In the genomic region with DNA sequence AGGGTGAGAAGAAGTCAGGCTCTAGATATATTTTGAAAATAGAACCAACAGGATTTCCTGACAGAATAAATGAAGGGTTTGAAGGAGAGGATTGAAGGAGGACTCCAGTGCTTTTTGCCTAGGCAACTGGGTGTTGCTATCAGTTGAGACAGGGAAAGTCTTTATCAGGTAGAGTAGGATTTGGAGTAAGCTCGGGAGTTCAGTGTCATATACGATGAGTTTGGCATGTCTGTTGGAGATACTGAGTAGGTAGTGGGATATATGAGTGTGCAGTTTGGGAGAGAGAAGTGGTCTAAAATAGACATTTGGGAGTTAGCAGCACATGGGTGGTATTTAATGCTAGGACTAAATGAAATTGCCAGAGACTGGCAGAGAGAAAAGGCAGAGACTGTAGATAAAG, we compare ENCODE assay signal across 1 cellular context.
TF ChIP-seq lines count a peak whose summit lies in the region.

No MANE protein-coding gene starts in this region.

TF ChIP-seq in K562, 482 proteins besides CTCF, POLR2A, EP300 and RAD21 (continues in another document):
- TF ChIP-seq TAF9B (IDR thresholded peaks at IDR 0.05; ENCODE audit: partially characterized antibody) (no peak), HMG20B (CRISPR knock-in tag; IDR thresholded peaks at IDR 0.05) (no peak), ILK (tag; IDR thresholded peaks at IDR 0.05; ENCODE audit: borderline replicate concordance, low read depth) (no peak), PTRF (tag; IDR thresholded peaks at IDR 0.05) (no peak), ZFP36 (IDR thresholded peaks at IDR 0.05; ENCODE audit: low read depth, low read length, partially characterized antibody) (no peak), TAF1 (IDR thresholded peaks at IDR 0.05; ENCODE audit: control insufficient read depth, extremely low read depth, insufficient read depth, low read length, severe bottlenecking) (no peak), MBD2 (IDR thresholded peaks at IDR 0.05; ENCODE audit: borderline replicate concordance, low read depth) (no peak), EGR1 (conservative IDR thresholded peaks at IDR 0.05) (no peak), CBX3 (IDR thresholded peaks at IDR 0.05; ENCODE audit: borderline replicate concordance in 1 of 2, low read length in 2 of 2) (no peak), TAL1 (IDR thresholded peaks at IDR 0.05) (peak; percentile 15; the same call in 1 of the 2 replicates), SRSF7 (optimal IDR thresholded peaks at IDR 0.05; ENCODE audit: low read depth, low read length) (no peak), SMAD4 (CRISPR knock-in tag; conservative IDR thresholded peaks at IDR 0.05) (no peak), LEF1 (IDR thresholded peaks at IDR 0.05) (no peak), TCF3 (CRISPR knock-in tag; IDR thresholded peaks at IDR 0.05) (peak; percentile 30; the same call in 1 of the 2 replicates), FOXJ2 (tag; IDR thresholded peaks at IDR 0.05) (no peak), GATA2 (CRISPR knock-in tag; IDR thresholded peaks at IDR 0.05) (no peak), ZNF124 (CRISPR knock-in tag; IDR thresholded peaks at IDR 0.05) (no peak), ZNF263 (CRISPR knock-in tag; IDR thresholded peaks at IDR 0.05; ENCODE audit: borderline replicate concordance) (no peak), RFX1 (IDR thresholded peaks at IDR 0.05) (peak; percentile 39; the same call in 1 of the 2 replicates), PYGO2 (tag; IDR thresholded peaks at IDR 0.05) (no peak), ZBED1 (IDR thresholded peaks at IDR 0.05) (no peak), STAT5B (CRISPR knock-in tag; IDR thresholded peaks at IDR 0.05) (no peak), FOXA3 (CRISPR knock-in tag; conservative IDR thresholded peaks at IDR 0.05 in 1 of 2, IDR thresholded peaks at IDR 0.05 in 1 of 2) (no peak), SETDB1 (IDR thresholded peaks at IDR 0.05; ENCODE audit: low read length) (no peak), RHOXF2B (CRISPR knock-in tag; conservative IDR thresholded peaks at IDR 0.05) (no peak), DPF2 (IDR thresholded peaks at IDR 0.05) (0 out of 2 replicates have a peak, but pooled peaks have one; percentile 19), YY1 (IDR thresholded peaks at IDR 0.05; ENCODE audit: borderline replicate concordance in 1 of 3, control insufficient read depth in 1 of 3, extremely low read depth in 1 of 3, insufficient read depth in 3 of 3, insufficient read length in 1 of 3, insufficient replicate concordance in 2 of 3, low read depth in 1 of 3, low read length in 2 of 3) (no peak), KLF6 (CRISPR knock-in tag; IDR thresholded peaks at IDR 0.05; ENCODE audit: borderline replicate concordance) (no peak), ZNF282 (CRISPR knock-in tag; IDR thresholded peaks at IDR 0.05) (no peak), SRF (CRISPR knock-in tag; IDR thresholded peaks at IDR 0.05) (no peak), ELF2 (CRISPR knock-in tag; IDR thresholded peaks at IDR 0.05) (no peak), CBX2 (IDR thresholded peaks at IDR 0.05; ENCODE audit: insufficient read depth, low read length, poor library complexity, severe bottlenecking) (no peak), ZNF165 (CRISPR knock-in tag; IDR thresholded peaks at IDR 0.05; ENCODE audit: borderline replicate concordance) (no peak), NCOR1 (IDR thresholded peaks at IDR 0.05) (peak; percentile 17; the same call in 1 of the 2 replicates), PPARD (CRISPR knock-in tag; IDR thresholded peaks at IDR 0.05) (no peak), TOE1 (IDR thresholded peaks at IDR 0.05; ENCODE audit: borderline replicate concordance) (no peak), TOE1 (CRISPR knock-in tag; IDR thresholded peaks at IDR 0.05; ENCODE audit: borderline replicate concordance, low read depth) (no peak), ARID1B (IDR thresholded peaks at IDR 0.05) (peak; percentile 56), FUS (optimal IDR thresholded peaks at IDR 0.05; ENCODE audit: low read depth, low read length) (no peak), DACH1 (IDR thresholded peaks at IDR 0.05; ENCODE audit: partially characterized antibody) (no peak), SMARCE1 (IDR thresholded peaks at IDR 0.05) (no peak), ZKSCAN1 (IDR thresholded peaks at IDR 0.05; ENCODE audit: low read depth, low read length) (no peak), CBFA2T3 (IDR thresholded peaks at IDR 0.05) (peak; percentile 76)
- TF ChIP-seq, protein P1, sequence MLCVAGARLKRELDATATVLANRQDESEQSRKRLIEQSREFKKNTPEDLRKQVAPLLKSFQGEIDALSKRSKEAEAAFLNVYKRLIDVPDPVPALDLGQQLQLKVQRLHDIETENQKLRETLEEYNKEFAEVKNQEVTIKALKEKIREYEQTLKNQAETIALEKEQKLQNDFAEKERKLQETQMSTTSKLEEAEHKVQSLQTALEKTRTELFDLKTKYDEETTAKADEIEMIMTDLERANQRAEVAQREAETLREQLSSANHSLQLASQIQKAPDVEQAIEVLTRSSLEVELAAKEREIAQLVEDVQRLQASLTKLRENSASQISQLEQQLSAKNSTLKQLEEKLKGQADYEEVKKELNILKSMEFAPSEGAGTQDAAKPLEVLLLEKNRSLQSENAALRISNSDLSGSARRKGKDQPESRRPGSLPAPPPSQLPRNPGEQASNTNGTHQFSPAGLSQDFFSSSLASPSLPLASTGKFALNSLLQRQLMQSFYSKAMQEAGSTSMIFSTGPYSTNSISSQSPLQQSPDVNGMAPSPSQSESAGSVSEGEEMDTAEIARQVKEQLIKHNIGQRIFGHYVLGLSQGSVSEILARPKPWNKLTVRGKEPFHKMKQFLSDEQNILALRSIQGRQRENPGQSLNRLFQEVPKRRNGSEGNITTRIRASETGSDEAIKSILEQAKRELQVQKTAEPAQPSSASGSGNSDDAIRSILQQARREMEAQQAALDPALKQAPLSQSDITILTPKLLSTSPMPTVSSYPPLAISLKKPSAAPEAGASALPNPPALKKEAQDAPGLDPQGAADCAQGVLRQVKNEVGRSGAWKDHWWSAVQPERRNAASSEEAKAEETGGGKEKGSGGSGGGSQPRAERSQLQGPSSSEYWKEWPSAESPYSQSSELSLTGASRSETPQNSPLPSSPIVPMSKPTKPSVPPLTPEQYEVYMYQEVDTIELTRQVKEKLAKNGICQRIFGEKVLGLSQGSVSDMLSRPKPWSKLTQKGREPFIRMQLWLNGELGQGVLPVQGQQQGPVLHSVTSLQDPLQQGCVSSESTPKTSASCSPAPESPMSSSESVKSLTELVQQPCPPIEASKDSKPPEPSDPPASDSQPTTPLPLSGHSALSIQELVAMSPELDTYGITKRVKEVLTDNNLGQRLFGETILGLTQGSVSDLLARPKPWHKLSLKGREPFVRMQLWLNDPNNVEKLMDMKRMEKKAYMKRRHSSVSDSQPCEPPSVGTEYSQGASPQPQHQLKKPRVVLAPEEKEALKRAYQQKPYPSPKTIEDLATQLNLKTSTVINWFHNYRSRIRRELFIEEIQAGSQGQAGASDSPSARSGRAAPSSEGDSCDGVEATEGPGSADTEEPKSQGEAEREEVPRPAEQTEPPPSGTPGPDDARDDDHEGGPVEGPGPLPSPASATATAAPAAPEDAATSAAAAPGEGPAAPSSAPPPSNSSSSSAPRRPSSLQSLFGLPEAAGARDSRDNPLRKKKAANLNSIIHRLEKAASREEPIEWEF (CRISPR knock-in tag; IDR thresholded peaks at IDR 0.05) = no peak
- TF ChIP-seq, protein P2, sequence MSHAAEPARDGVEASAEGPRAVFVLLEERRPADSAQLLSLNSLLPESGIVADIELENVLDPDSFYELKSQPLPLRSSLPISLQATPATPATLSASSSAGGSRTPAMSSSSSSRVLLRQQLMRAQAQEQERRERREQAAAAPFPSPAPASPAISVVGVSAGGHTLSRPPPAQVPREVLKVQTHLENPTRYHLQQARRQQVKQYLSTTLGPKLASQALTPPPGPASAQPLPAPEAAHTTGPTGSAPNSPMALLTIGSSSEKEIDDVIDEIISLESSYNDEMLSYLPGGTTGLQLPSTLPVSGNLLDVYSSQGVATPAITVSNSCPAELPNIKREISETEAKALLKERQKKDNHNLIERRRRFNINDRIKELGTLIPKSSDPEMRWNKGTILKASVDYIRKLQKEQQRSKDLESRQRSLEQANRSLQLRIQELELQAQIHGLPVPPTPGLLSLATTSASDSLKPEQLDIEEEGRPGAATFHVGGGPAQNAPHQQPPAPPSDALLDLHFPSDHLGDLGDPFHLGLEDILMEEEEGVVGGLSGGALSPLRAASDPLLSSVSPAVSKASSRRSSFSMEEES (CRISPR knock-in tag; IDR thresholded peaks at IDR 0.05) = no peak
- TF ChIP-seq, protein P3, sequence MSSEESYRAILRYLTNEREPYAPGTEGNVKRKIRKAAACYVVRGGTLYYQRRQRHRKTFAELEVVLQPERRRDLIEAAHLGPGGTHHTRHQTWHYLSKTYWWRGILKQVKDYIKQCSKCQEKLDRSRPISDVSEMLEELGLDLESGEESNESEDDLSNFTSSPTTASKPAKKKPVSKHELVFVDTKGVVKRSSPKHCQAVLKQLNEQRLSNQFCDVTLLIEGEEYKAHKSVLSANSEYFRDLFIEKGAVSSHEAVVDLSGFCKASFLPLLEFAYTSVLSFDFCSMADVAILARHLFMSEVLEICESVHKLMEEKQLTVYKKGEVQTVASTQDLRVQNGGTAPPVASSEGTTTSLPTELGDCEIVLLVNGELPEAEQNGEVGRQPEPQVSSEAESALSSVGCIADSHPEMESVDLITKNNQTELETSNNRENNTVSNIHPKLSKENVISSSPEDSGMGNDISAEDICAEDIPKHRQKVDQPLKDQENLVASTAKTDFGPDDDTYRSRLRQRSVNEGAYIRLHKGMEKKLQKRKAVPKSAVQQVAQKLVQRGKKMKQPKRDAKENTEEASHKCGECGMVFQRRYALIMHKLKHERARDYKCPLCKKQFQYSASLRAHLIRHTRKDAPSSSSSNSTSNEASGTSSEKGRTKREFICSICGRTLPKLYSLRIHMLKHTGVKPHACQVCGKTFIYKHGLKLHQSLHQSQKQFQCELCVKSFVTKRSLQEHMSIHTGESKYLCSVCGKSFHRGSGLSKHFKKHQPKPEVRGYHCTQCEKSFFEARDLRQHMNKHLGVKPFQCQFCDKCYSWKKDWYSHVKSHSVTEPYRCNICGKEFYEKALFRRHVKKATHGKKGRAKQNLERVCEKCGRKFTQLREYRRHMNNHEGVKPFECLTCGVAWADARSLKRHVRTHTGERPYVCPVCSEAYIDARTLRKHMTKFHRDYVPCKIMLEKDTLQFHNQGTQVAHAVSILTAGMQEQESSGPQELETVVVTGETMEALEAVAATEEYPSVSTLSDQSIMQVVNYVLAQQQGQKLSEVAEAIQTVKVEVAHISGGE (CRISPR knock-in tag; IDR thresholded peaks at IDR 0.05) = no peak
- TF ChIP-seq, protein P4, sequence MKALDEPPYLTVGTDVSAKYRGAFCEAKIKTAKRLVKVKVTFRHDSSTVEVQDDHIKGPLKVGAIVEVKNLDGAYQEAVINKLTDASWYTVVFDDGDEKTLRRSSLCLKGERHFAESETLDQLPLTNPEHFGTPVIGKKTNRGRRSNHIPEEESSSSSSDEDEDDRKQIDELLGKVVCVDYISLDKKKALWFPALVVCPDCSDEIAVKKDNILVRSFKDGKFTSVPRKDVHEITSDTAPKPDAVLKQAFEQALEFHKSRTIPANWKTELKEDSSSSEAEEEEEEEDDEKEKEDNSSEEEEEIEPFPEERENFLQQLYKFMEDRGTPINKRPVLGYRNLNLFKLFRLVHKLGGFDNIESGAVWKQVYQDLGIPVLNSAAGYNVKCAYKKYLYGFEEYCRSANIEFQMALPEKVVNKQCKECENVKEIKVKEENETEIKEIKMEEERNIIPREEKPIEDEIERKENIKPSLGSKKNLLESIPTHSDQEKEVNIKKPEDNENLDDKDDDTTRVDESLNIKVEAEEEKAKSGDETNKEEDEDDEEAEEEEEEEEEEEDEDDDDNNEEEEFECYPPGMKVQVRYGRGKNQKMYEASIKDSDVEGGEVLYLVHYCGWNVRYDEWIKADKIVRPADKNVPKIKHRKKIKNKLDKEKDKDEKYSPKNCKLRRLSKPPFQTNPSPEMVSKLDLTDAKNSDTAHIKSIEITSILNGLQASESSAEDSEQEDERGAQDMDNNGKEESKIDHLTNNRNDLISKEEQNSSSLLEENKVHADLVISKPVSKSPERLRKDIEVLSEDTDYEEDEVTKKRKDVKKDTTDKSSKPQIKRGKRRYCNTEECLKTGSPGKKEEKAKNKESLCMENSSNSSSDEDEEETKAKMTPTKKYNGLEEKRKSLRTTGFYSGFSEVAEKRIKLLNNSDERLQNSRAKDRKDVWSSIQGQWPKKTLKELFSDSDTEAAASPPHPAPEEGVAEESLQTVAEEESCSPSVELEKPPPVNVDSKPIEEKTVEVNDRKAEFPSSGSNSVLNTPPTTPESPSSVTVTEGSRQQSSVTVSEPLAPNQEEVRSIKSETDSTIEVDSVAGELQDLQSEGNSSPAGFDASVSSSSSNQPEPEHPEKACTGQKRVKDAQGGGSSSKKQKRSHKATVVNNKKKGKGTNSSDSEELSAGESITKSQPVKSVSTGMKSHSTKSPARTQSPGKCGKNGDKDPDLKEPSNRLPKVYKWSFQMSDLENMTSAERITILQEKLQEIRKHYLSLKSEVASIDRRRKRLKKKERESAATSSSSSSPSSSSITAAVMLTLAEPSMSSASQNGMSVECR (CRISPR knock-in tag; IDR thresholded peaks at IDR 0.05) = no peak
- TF ChIP-seq, protein P5, sequence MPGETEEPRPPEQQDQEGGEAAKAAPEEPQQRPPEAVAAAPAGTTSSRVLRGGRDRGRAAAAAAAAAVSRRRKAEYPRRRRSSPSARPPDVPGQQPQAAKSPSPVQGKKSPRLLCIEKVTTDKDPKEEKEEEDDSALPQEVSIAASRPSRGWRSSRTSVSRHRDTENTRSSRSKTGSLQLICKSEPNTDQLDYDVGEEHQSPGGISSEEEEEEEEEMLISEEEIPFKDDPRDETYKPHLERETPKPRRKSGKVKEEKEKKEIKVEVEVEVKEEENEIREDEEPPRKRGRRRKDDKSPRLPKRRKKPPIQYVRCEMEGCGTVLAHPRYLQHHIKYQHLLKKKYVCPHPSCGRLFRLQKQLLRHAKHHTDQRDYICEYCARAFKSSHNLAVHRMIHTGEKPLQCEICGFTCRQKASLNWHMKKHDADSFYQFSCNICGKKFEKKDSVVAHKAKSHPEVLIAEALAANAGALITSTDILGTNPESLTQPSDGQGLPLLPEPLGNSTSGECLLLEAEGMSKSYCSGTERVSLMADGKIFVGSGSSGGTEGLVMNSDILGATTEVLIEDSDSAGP (CRISPR knock-in tag; IDR thresholded peaks at IDR 0.05) = no peak
